Comparison of ENCODE assay signal across 18 cellular contexts in the genomic region with DNA sequence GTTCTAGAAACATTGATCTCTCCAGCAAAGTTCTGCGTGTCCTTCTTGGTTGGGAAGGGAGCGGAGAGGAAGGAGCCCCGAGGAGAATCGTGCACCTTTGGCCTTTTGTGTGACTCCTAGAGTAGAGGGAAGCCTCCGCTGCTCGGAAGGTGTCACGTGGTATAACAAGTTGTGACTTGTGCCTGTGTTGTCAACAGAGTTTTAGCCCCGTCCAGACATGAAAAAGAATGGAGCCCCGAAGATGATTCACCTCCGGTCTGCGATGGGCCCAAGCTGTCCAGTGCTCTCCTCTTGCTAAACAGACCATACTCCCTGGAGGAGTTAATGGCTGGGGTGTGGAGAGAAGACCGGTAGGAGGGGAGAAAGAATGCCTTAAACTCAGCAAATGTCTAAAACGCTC. TPM values are rescaled to one million over a fixed set of nuclear protein-coding genes. Genes with fewer than 3 reads are reported as not detected.
"Had no signal": no experiment of that assay in that cellular context is flagged by ENCODE, and none has a peak within 500 bp of the region (broad histone marks: within the 10 kb centered on the region; RNA-seq: fewer than 3 reads in every experiment).

No MANE protein-coding gene starts in this region.

- H3K9me3 Mint-ChIP-seq: brain; dendritic cell treated with granulocyte-macrophage colony-stimulating factor and Interleukin-4, amounts not matched to agents 40 ng/mL and 50 ng/mL, for 4 days; memory B cell; natural killer cell; stimulated activated naive B cell treated with anti-CD40 and anti-IgM and Interleukin-4, amounts not matched to agents 10 μg/mL and 1 μg/mL and 100 μg/mL, for 72 hours had no signal

- DNase-seq: activated CD4-positive, alpha-beta T cell treated with anti-CD3 and anti-CD28 coated beads, Interleukin-2, amount 50 U/mL, for 4 hours; activated naive CD4-positive, alpha-beta T cell treated with anti-CD3 and anti-CD28 coated beads, Interleukin-2, amount 50 U/mL, for 16 hours; activated T-cell treated with anti-CD3 and anti-CD28 coated beads, Interleukin-2, amount 50 U/mL, for 1 hour; cerebellar nuclear complex; glutamatergic neuron; natural killer cell; nucleus accumbens; psoas muscle; stimulated activated CD4-positive, alpha-beta T cell treated with anti-CD3 and anti-CD28 coated beads, Interleukin-2, amount 100 ng/mL, for 24 hours; stimulated activated naive B cell treated with anti-CD40 and anti-IgM and Interleukin-4, amounts not matched to agents 10 μg/mL and 1 μg/mL and 100 μg/mL, for 72 hours; T-helper 2 cell; upper lobe of left lung had no signal

- H3K4me3 ChIP-seq: psoas muscle, upper lobe of left lung had no signal

- ATAC-seq: activated CD4-positive, CD25-positive, alpha-beta regulatory T cell treated with anti-CD3 and anti-CD28 coated beads, Interleukin-2, amount 50 U/mL, for 24 hours; natural killer cell; psoas muscle; sciatic nerve; stimulated activated naive B cell treated with anti-CD40 and anti-IgM and Interleukin-4, amounts not matched to agents 10 μg/mL and 1 μg/mL and 100 μg/mL, for 72 hours had no signal

- H3K4me1 ChIP-seq: psoas muscle, upper lobe of left lung had no signal

- H3K4me3 Mint-ChIP-seq: brain; dendritic cell treated with granulocyte-macrophage colony-stimulating factor and Interleukin-4, amounts not matched to agents 40 ng/mL and 50 ng/mL, for 4 days; natural killer cell; stimulated activated naive B cell treated with anti-CD40 and anti-IgM and Interleukin-4, amounts not matched to agents 10 μg/mL and 1 μg/mL and 100 μg/mL, for 72 hours had no signal

- H3K36me3 ChIP-seq: upper lobe of left lung had no signal

- H3K27ac ChIP-seq: psoas muscle, upper lobe of left lung had no signal

- H3K36me3 Mint-ChIP-seq: brain; memory B cell; natural killer cell; stimulated activated naive B cell treated with anti-CD40 and anti-IgM and Interleukin-4, amounts not matched to agents 10 μg/mL and 1 μg/mL and 100 μg/mL, for 72 hours had no signal

- H3K4me1 Mint-ChIP-seq: memory B cell; natural killer cell; stimulated activated naive B cell treated with anti-CD40 and anti-IgM and Interleukin-4, amounts not matched to agents 10 μg/mL and 1 μg/mL and 100 μg/mL, for 72 hours had no signal

- H3K27ac Mint-ChIP-seq: brain; dendritic cell treated with granulocyte-macrophage colony-stimulating factor and Interleukin-4, amounts not matched to agents 40 ng/mL and 50 ng/mL, for 4 days; natural killer cell had no signal

- H3K9me3 ChIP-seq: psoas muscle, upper lobe of left lung had no signal

- H3K27me3 ChIP-seq: upper lobe of left lung had no signal

RNA-seq across cellular contexts. Expression of gene EYA2, which starts 7.0 kb away (rescaled TPM):
- total RNA-seq: fibroblast of villous mesenchyme had no signal
